ENCODE assay signal across 16 cellular contexts in the genomic region with DNA sequence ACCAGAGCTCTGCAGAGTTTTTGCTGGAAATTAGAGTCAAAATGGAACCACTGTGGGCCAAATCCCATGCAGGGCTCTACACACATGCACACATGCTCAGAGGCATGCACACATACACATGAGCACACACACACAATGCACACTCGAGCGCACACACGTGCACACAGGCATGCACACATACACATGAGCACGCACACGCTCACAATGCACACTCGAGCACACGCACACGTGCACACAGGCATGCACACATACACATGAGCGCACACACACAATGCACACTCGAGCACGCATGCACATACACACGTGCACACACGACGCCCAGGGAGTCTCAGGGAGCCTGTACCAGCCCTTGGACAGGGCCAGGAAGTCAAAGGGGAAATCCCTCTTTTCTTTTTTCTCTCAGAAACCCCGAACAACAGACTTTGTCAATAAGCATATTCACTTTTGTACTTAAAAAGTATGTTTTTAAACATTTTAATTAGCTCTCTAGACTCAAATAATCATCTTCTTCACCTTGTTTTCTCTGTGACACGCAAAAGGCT. TPM values are rescaled to one million over a fixed set of nuclear protein-coding genes. Genes with fewer than 3 reads are reported as not detected.
DNase-seq lines count a peak whose midpoint lies in the region; FAIRE-seq and TF ChIP-seq lines count a peak whose summit lies in the region.
"Had no signal": no experiment of that assay in that cellular context is flagged by ENCODE, and none has a peak within 500 bp of the region (broad histone marks: within the 10 kb centered on the region; RNA-seq: fewer than 3 reads in every experiment).

No MANE protein-coding gene starts in this region.

- FAIRE-seq in astrocyte (lab: Jason Lieb, UNC), result no peak

- intact Hi-C loops in CD4-positive, alpha-beta memory T cell (cut with micrococcal nuclease), result no loop called here
- intact Hi-C loops in colonic mucosa (cut with DNase I), result no loop called here

- no peak overlapping the region for H2BK5ac ChIP-seq in neuronal stem cell (ENCODE audit: low read length)

- no peaks in the 10 kb centered on the region for H3K36me3 ChIP-seq in CD4-positive, alpha-beta memory T cell (ENCODE audit: insufficient read depth, low read length)
- no peaks in the 10 kb centered on the region for H3K36me3 ChIP-seq in astrocyte (ENCODE audit: insufficient read depth, low read length)
- H3K36me3 ChIP-seq in neuronal stem cell (replicated peaks in 1 of 2; ENCODE audit: control insufficient read depth in 2 of 2, insufficient read depth in 2 of 2, low read length in 2 of 2), result no peaks in the 10 kb centered on the region
- no peaks in the 10 kb centered on the region for H3K36me3 ChIP-seq in colonic mucosa

- no peaks in the 10 kb centered on the region for H3K36me3 Mint-ChIP-seq in activated naive CD8-positive, alpha-beta T cell
- H3K36me3 Mint-ChIP-seq in activated naive CD8-positive, alpha-beta T cell treated with anti-CD3 and anti-CD28 coated beads for 36 hours, result no peaks in the 10 kb centered on the region
- H3K36me3 Mint-ChIP-seq in CD4-positive, alpha-beta memory T cell, result no peaks in the 10 kb centered on the region
- H3K36me3 Mint-ChIP-seq in astrocyte (ENCODE audit: low read depth, unreplicated experiment), result no peaks in the 10 kb centered on the region
- H3K36me3 Mint-ChIP-seq: IgD-negative memory B cell had no signal

- H3K4me2 ChIP-seq in astrocyte (ENCODE audit: low read length) (no peak overlapping the region), neuronal stem cell (ENCODE audit: insufficient read depth, low read length, poor library complexity, severe bottlenecking) (no peak overlapping the region)

- DNase-seq in activated naive CD8-positive, alpha-beta T cell treated with anti-CD3 and anti-CD28 coated beads for 36 hours, result no peak
- DNase-seq in CD4-positive, alpha-beta memory T cell, result no peak
- DNase-seq in astrocyte (ENCODE audit: low read depth), result no peak
- no peak for DNase-seq in neuronal stem cell (ENCODE audit: low spot score)
- DNase-seq in colonic mucosa, result no peak
- no peak for DNase-seq in NCI-H510A treated with DMSO at 0.1 percent for 48 hours (lab: John Stamatoyannopoulos, UW)
- no peak for DNase-seq in SW 1271 (lab: John Stamatoyannopoulos, UW)
- DNase-seq: ACHN, DMS 273 treated with DMSO at 0.1 percent for 48 hours, H7, NCI-H1436 treated with DMSO at 0.1 percent for 48 hours, NCI-H2081 treated with DMSO at 0.1 percent for 48 hours, NCI-H2227 treated with DMSO at 0.1 percent for 48 hours, NCI-H526 treated with DMSO at 0.1 percent for 48 hours had no signal

- H2BK15ac ChIP-seq in neuronal stem cell (ENCODE audit: low read length), result peak overlapping the region; percentile 92

- peak overlapping the region; percentile 58 for H2AK5ac ChIP-seq in neuronal stem cell (ENCODE audit: low read depth, low read length)

- CTCF ChIA-PET in CD4-positive, alpha-beta memory T cell (lab: Charles Lee; ENCODE audit: partially characterized antibody), result no interaction called here

- peak overlapping the region; percentile 79 for H4K91ac ChIP-seq in neuronal stem cell (ENCODE audit: low read depth, low read length, poor library complexity)

- WGBS in neuronal stem cell (ENCODE audit: extremely low coverage in 2 of 2, insufficient read length in 2 of 2, insufficient replicate concordance in 1 of 2), 2 donors, result no CpG with 5 or more reads among the region's 16 CpGs

- TF ChIP-seq CTCF in astrocyte (IDR thresholded peaks at IDR 0.05; ENCODE audit: insufficient read depth, low read depth, low read length) (no peak), colonic mucosa (IDR thresholded peaks at IDR 0.05) (no peak)

- H3K14ac ChIP-seq in neuronal stem cell (ENCODE audit: low read length), result peak overlapping the region; percentile 94

- H3K9ac ChIP-seq in astrocyte (ENCODE audit: low read length), result no peak overlapping the region
- peak overlapping the region; percentile 77 for H3K9ac ChIP-seq in neuronal stem cell (ENCODE audit: low read depth, low read length, poor library complexity)
- no peak overlapping the region for H3K9ac ChIP-seq in colonic mucosa (ENCODE audit: low read depth in 2 of 2, low read length in 2 of 2)

- H2AFZ ChIP-seq in astrocyte (ENCODE audit: low read depth, low read length) (no peak overlapping the region), neuronal stem cell (ENCODE audit: low read length) (no peak overlapping the region)

- H3K4me3 Mint-ChIP-seq in activated naive CD8-positive, alpha-beta T cell, result peak overlapping the region; percentile 44
- no peak overlapping the region for H3K4me3 Mint-ChIP-seq in activated naive CD8-positive, alpha-beta T cell treated with anti-CD3 and anti-CD28 coated beads for 36 hours
- H3K4me3 Mint-ChIP-seq in CD4-positive, alpha-beta memory T cell, result peak overlapping the region in 6 of 8 donors; percentile 10 to 67 (median 21)
- H3K4me3 Mint-ChIP-seq in astrocyte (ENCODE audit: unreplicated experiment), result no peak overlapping the region
- H3K4me3 Mint-ChIP-seq: IgD-negative memory B cell had no signal

- peak overlapping the region; percentile 87 for H3K18ac ChIP-seq in neuronal stem cell (ENCODE audit: low read length)

- H3K4me3 ChIP-seq in CD4-positive, alpha-beta memory T cell (ENCODE audit: low read length in 2 of 2), result no peak overlapping the region
- no peak overlapping the region for H3K4me3 ChIP-seq in astrocyte (ENCODE audit: insufficient read depth, low read depth, low read length)
- peak overlapping the region in 1 of 2 donors; percentile 63 for H3K4me3 ChIP-seq in neuronal stem cell (ENCODE audit: low read length in 2 of 2)
- no peak overlapping the region for H3K4me3 ChIP-seq in colonic mucosa

- no peaks in the 10 kb centered on the region for H4K20me1 ChIP-seq in astrocyte (ENCODE audit: insufficient read depth, low read length)

- H3K4me1 ChIP-seq in CD4-positive, alpha-beta memory T cell (ENCODE audit: insufficient read depth, low read length), result peaks cover 36% of the 10 kb centered on the region
- H3K4me1 ChIP-seq in astrocyte (ENCODE audit: insufficient read depth, low read length) (no peaks in the 10 kb centered on the region), neuronal stem cell (ENCODE audit: control insufficient read depth in 2 of 2, insufficient read depth in 1 of 2, low read depth in 1 of 2, low read length in 2 of 2) (peaks cover 10 to 20% of the 10 kb centered on the region in 2 donors), colonic mucosa (no peaks in the 10 kb centered on the region)

- no peak overlapping the region for H3K27ac Mint-ChIP-seq in activated naive CD8-positive, alpha-beta T cell
- no peak overlapping the region for H3K27ac Mint-ChIP-seq in activated naive CD8-positive, alpha-beta T cell treated with anti-CD3 and anti-CD28 coated beads for 36 hours
- peak overlapping the region in 2 of 7 donors; percentile 6 to 30 for H3K27ac Mint-ChIP-seq in CD4-positive, alpha-beta memory T cell
- peak overlapping the region; percentile 78 for H3K27ac Mint-ChIP-seq in astrocyte (ENCODE audit: unreplicated experiment)

- no peaks in the 10 kb centered on the region for H3K9me3 Mint-ChIP-seq in activated naive CD8-positive, alpha-beta T cell (ENCODE audit: low read depth)
- H3K9me3 Mint-ChIP-seq in activated naive CD8-positive, alpha-beta T cell treated with anti-CD3 and anti-CD28 coated beads for 36 hours, result no peaks in the 10 kb centered on the region
- H3K9me3 Mint-ChIP-seq in CD4-positive, alpha-beta memory T cell, result no peaks in the 10 kb centered on the region
- no peaks in the 10 kb centered on the region for H3K9me3 Mint-ChIP-seq in astrocyte (ENCODE audit: unreplicated experiment)
- H3K9me3 Mint-ChIP-seq: IgD-negative memory B cell had no signal

- peaks cover 27% of the 10 kb centered on the region for H3K4me1 Mint-ChIP-seq in activated naive CD8-positive, alpha-beta T cell (ENCODE audit: low read depth)
- peaks cover 22% of the 10 kb centered on the region for H3K4me1 Mint-ChIP-seq in activated naive CD8-positive, alpha-beta T cell treated with anti-CD3 and anti-CD28 coated beads for 36 hours
- peaks cover 20 to 37% (median 31%) of the 10 kb centered on the region in 4 donors for H3K4me1 Mint-ChIP-seq in CD4-positive, alpha-beta memory T cell
- H3K4me1 Mint-ChIP-seq in astrocyte (ENCODE audit: low read depth, unreplicated experiment), result no peaks in the 10 kb centered on the region

- no peaks in the 10 kb centered on the region for H3K79me2 ChIP-seq in astrocyte (ENCODE audit: insufficient read depth, low read length)

- no peaks in the 10 kb centered on the region for H3K27me3 Mint-ChIP-seq in activated naive CD8-positive, alpha-beta T cell
- H3K27me3 Mint-ChIP-seq in activated naive CD8-positive, alpha-beta T cell treated with anti-CD3 and anti-CD28 coated beads for 36 hours, result no peaks in the 10 kb centered on the region
- no peaks in the 10 kb centered on the region for H3K27me3 Mint-ChIP-seq in CD4-positive, alpha-beta memory T cell
- peaks cover 19% of the 10 kb centered on the region for H3K27me3 Mint-ChIP-seq in astrocyte (ENCODE audit: low read depth, unreplicated experiment)

- no peak overlapping the region for H2BK120ac ChIP-seq in neuronal stem cell (ENCODE audit: low read depth, low read length)

- no peaks in the 10 kb centered on the region for H3K9me3 ChIP-seq in CD4-positive, alpha-beta memory T cell (ENCODE audit: control insufficient read depth in 1 of 2, low read length in 2 of 2)
- no peaks in the 10 kb centered on the region for H3K9me3 ChIP-seq in astrocyte (ENCODE audit: insufficient read depth, low read depth, low read length)
- peaks cover 2 to 4% of the 10 kb centered on the region in 2 donors for H3K9me3 ChIP-seq in neuronal stem cell (replicated peaks in 1 of 2; ENCODE audit: control insufficient read depth in 2 of 2, insufficient read depth in 1 of 2, low read depth in 1 of 2, low read length in 2 of 2)
- H3K9me3 ChIP-seq in colonic mucosa, result no peaks in the 10 kb centered on the region

- no peak overlapping the region for H3K27ac ChIP-seq in CD4-positive, alpha-beta memory T cell (ENCODE audit: low read depth, low read length)
- no peak overlapping the region for H3K27ac ChIP-seq in astrocyte (ENCODE audit: low read depth, low read length)
- no peak overlapping the region for H3K27ac ChIP-seq in neuronal stem cell (replicated peaks; ENCODE audit: low read length)
- no peak overlapping the region for H3K27ac ChIP-seq in colonic mucosa

- POLR2A ChIA-PET in CD4-positive, alpha-beta memory T cell (lab: Charles Lee; ENCODE audit: partially characterized antibody), result interaction anchor here (0.7 to 1.4 kb wide), 3 partner anchors 9 to 850 kb away, joined by 4 to 5 read pairs (median 4); a partner anchor contains a TSS

- H2BK12ac ChIP-seq in neuronal stem cell (ENCODE audit: low read length), result no peak overlapping the region

- H3K27me3 ChIP-seq in CD4-positive, alpha-beta memory T cell (ENCODE audit: insufficient read depth, low read length), result no peaks in the 10 kb centered on the region
- H3K27me3 ChIP-seq in astrocyte (ENCODE audit: insufficient read depth, low read length) (no peaks in the 10 kb centered on the region), neuronal stem cell (ENCODE audit: control insufficient read depth in 3 of 3, insufficient read depth in 3 of 3, low read depth in 1 of 3, low read length in 3 of 3) (peaks cover 0 to 8% (median 0%) of the 10 kb centered on the region in 3 experiments), colonic mucosa (no peaks in the 10 kb centered on the region)

- H3K79me1 ChIP-seq in neuronal stem cell (ENCODE audit: low read depth, low read length), result peaks cover 7% of the 10 kb centered on the region

- H3K23ac ChIP-seq in neuronal stem cell (ENCODE audit: low read depth, low read length, poor library complexity), result peak overlapping the region; percentile 97

- peak overlapping the region; percentile 97 for H3K4ac ChIP-seq in neuronal stem cell (ENCODE audit: low read length)

- H4K8ac ChIP-seq in neuronal stem cell (ENCODE audit: low read depth, low read length), result peak overlapping the region; percentile 82

RNA-seq across cellular contexts. Expression of a gene that starts 8.5 kb away (rescaled TPM):
- total RNA-seq in activated naive CD8-positive, alpha-beta T cell treated with anti-CD3 and anti-CD28 coated beads for 36 hours, result 1 to 10 TPM; 4.7 to 5.9 TPM
- 1 to 10 TPM; 6.2 to 6.5 TPM for total RNA-seq in CD4-positive, alpha-beta memory T cell
- 1 to 10 TPM in 1 of 2 donors, under 1 TPM in 1; 0.67 to 1.8 TPM for polyA plus RNA-seq in CD4-positive, alpha-beta memory T cell
- 28.3 and 36.7 TPM in 2 replicates for total RNA-seq in astrocyte
- 12.8 TPM for polyA plus RNA-seq in neuronal stem cell (2013, experiment 1 of 2)
- 14.7 TPM for polyA plus RNA-seq in neuronal stem cell (2013, experiment 2 of 2)
- total RNA-seq in colonic mucosa, result 10 to 100 TPM; 84.2 to 87.2 TPM

Comparison
In these comparisons a context has a peak if more than half of its experiments do, and no peak if none do; other contexts are left out.
1. H3K4me3 Mint-ChIP-seq: peak in activated naive CD8-positive, alpha-beta T cell (single experiment) and CD4-positive, alpha-beta memory T cell (6 of 8); none in activated naive CD8-positive, alpha-beta T cell treated with anti-CD3 and anti-CD28 coated beads for 36 hours (single experiment) and astrocyte (single experiment).